2 cellular contexts compared by ENCODE assay signal in the genomic region with DNA sequence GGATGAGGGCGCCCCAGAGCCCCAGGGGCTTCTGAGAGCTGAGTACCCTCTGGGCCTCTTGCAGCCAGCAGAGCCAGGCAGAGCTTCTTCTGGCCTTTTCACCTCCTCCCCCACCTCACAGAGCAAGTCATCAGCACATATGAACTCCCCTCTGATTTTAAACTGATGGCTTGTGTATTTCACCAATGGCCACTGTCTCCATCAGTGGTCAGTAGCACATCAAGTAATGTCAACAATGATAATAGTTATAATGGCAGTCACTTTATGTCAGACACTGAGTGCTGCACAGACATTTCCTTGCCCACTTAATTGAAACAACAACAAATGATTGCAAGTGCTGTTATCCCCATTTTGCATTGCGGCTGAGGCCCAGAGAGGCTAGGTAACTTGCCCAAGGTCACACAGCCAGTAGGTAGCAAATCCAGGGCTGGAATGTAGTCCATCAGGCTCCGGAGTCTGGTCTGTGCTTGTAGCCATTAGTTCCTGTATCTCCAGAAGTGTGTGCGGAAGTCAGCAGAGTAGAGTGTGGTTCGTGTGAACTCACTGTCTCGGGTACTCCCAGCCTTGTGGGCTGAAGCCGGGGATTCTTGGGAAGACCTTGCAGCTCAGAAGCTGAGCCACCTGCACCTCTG.
TF ChIP-seq lines count a peak whose summit lies in the region.

No MANE protein-coding gene starts in this region.

TF ChIP-seq in A549, 52 proteins besides CTCF, POLR2A, EP300 and RAD21:
- peak; percentile 15 for TF ChIP-seq ZFP36 (IDR thresholded peaks at IDR 0.05; ENCODE audit: borderline replicate concordance, partially characterized antibody)
- no peak for TF ChIP-seq MAFK (IDR thresholded peaks at IDR 0.05; ENCODE audit: partially characterized antibody)
- TF ChIP-seq NFE2L2 (conservative IDR thresholded peaks at IDR 0.05; ENCODE audit: low read length): no peak
- no peak for TF ChIP-seq HOXB13 (CRISPR knock-in tag; IDR thresholded peaks at IDR 0.05; ENCODE audit: low read depth)
- no peak for TF ChIP-seq EHMT2 (IDR thresholded peaks at IDR 0.05; ENCODE audit: low read depth)
- no peak for TF ChIP-seq MAX (IDR thresholded peaks at IDR 0.05)
- TF ChIP-seq, protein P1, sequence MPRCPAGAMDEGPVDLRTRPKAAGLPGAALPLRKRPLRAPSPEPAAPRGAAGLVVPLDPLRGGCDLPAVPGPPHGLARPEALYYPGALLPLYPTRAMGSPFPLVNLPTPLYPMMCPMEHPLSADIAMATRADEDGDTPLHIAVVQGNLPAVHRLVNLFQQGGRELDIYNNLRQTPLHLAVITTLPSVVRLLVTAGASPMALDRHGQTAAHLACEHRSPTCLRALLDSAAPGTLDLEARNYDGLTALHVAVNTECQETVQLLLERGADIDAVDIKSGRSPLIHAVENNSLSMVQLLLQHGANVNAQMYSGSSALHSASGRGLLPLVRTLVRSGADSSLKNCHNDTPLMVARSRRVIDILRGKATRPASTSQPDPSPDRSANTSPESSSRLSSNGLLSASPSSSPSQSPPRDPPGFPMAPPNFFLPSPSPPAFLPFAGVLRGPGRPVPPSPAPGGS (IDR thresholded peaks at IDR 0.05): no peak
- TF ChIP-seq EHF (CRISPR knock-in tag; IDR thresholded peaks at IDR 0.05): no peak

TF ChIP-seq in IMR-90, 13 proteins besides CTCF, POLR2A, EP300 and RAD21:
- TF ChIP-seq RCOR1 (IDR thresholded peaks at IDR 0.05; ENCODE audit: insufficient replicate concordance, low read length): no peak
- TF ChIP-seq SMC3 (IDR thresholded peaks at IDR 0.05; ENCODE audit: low read depth, low read length): no peak
- no peak for TF ChIP-seq BHLHE40 (IDR thresholded peaks at IDR 0.05; ENCODE audit: low read depth, low read length)
- no peak for TF ChIP-seq MAFK (IDR thresholded peaks at IDR 0.05; ENCODE audit: low read depth, low read length)
